2 cellular contexts compared by ENCODE assay signal in the genomic region with DNA sequence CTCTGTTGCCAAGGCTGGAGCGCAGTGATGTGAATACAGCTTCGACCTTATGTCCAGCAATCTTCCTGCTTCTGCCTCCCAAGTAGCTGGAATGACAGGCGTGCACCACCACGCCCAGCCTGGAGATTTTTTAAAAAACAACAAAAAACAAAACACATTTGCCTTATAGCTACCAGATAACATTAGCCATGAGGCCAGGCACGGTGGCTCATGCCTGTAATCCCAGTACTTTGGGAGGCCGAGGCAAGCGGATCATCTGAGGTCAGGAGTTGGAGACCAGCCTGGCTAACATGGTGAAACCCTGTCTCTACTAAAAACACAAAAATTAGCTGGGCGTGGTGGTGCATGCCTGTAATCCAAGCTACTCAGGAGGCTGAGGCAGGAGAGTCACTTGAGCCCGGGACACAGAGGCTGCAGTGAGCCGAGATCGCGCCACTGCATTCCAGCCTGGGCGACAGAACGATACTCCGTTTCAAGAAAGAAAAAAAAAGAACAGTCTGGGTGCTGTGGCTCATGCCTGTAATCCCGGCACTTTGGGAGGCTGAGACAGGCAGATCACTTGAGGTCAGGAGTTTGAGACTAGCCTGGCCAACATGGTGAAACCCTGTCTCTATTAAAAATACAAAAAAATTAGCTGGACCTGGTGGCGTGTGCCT. TPM values are rescaled to one million over a fixed set of nuclear protein-coding genes. Genes with fewer than 3 reads are reported as not detected.
"Had no signal": no experiment of that assay in that cellular context is flagged by ENCODE, and none has a peak within 500 bp of the region (broad histone marks: within the 10 kb centered on the region; RNA-seq: fewer than 3 reads in every experiment).

No MANE protein-coding gene starts in this region.

RNA-seq across cellular contexts. Expression of a gene that starts 15.6 kb away (rescaled TPM):
- total RNA-seq: activated T-cell treated with anti-CD3 and anti-CD28 coated beads, Interleukin-2, amount 50 U/mL, for 72 hours had no signal
- polyA plus RNA-seq: naive thymus-derived CD8-positive, alpha-beta T cell had no signal
